ENCODE assay signal across 20 cellular contexts in the genomic region with DNA sequence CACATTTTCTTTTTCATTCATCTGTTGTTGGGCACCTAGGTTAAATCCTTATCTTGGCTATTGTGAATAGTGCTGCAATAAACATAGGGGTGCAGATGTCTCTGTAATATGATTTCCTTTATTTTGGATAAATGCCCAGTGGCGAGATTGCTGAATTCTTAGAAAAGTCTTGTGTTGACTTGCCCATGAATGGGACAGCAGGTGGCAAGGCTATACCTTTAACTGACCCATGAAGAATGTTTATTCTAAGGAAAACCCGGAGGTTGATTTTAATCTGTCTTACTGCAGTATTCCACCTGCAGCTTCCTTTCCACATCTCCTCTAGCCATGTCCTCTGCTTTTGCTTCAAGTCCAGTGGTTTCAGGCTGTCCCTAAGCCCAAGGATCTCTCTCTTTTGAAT.
A peak's percentile ranks its signal among the peaks of the same experiment; 100 is the strongest.
DNase-seq lines count a peak whose midpoint lies in the region; ATAC-seq, FAIRE-seq and TF ChIP-seq lines count a peak whose summit lies in the region.
"Had no signal": no experiment of that assay in that cellular context is flagged by ENCODE, and none has a peak within 500 bp of the region (broad histone marks: within the 10 kb centered on the region; RNA-seq: fewer than 3 reads in every experiment).

No MANE protein-coding gene starts in this region.

- H4K20me1 ChIP-seq in osteoblast (ENCODE audit: insufficient read depth, low read length) = no peaks in the 10 kb centered on the region

- intact Hi-C loops in kidney (cut with DNase I) = no loop called here

- H3K4me2 ChIP-seq in osteoblast (ENCODE audit: insufficient read depth, low read length) = no peak overlapping the region

- no peaks in the 10 kb centered on the region for H3K79me2 ChIP-seq in osteoblast (ENCODE audit: insufficient read depth, low read length)

- in situ Hi-C loops in Caki2 (cut with HindIII; ENCODE audit: low pct_unique_long_range_greater_than_20kb, low sequenced_read_pairs) = no loop called here

- no peak overlapping the region for H2AFZ ChIP-seq in osteoblast (ENCODE audit: low read length)

- H3K27me3 ChIP-seq in osteoblast (ENCODE audit: insufficient read depth, low read length) = no peaks in the 10 kb centered on the region
- H3K27me3 ChIP-seq: BE2C, Peyer's patch had no signal

- DNase-seq in DMS53 (lab: John Stamatoyannopoulos, UW) (peak; percentile 3), DMS53 treated with DMSO at 0.1 percent for 48 hours (lab: John Stamatoyannopoulos, UW; ENCODE audit: unreplicated experiment) (no peak), Caki2 (ENCODE audit: low read depth) (peak; percentile 39), NCI-H2171 treated with DMSO at 0.1 percent for 48 hours (lab: John Stamatoyannopoulos, UW) (peak; percentile 76), kidney (no peak), osteoblast (ENCODE audit: insufficient read length, low spot score, missing footprints) (no peak)
- DNase-seq: BE2C; CD4-positive, alpha-beta T cell; EL; H7; IMR-90; Kasumi-1; NCI-H1417 treated with DMSO at 0.1 percent for 48 hours; NCI-H2081 treated with DMSO at 0.1 percent for 48 hours; Peyer's patch had no signal

- TF ChIP-seq CTCF in kidney (IDR thresholded peaks at IDR 0.05; ENCODE audit: borderline replicate concordance, extremely low read depth, insufficient read depth) (no peak), osteoblast (IDR thresholded peaks at IDR 0.05; ENCODE audit: extremely low read depth, low read depth, low read length) (no peak)

- no peak for ATAC-seq in HG02623 (IDR thresholded peaks at IDR 0.05; ENCODE audit: unreplicated experiment)
- no peak for ATAC-seq in HG03097 (IDR thresholded peaks at IDR 0.05; ENCODE audit: low FRiP score, unreplicated experiment)
- ATAC-seq: Right ventricle myocardium inferior had no signal

- no peaks in the 10 kb centered on the region for H3K36me3 ChIP-seq in kidney (ENCODE audit: control insufficient read depth in 1 of 2, insufficient read depth in 2 of 2, low read length in 2 of 2)
- no peaks in the 10 kb centered on the region for H3K36me3 ChIP-seq in osteoblast (ENCODE audit: insufficient read depth, low read length)
- H3K36me3 ChIP-seq: BE2C, Peyer's patch had no signal

- H3K9me3 ChIP-seq in kidney (ENCODE audit: control insufficient read depth in 1 of 2, low read length in 2 of 2) (no peaks in the 10 kb centered on the region), osteoblast (ENCODE audit: low read depth, low read length) (no peaks in the 10 kb centered on the region)
- H3K9me3 ChIP-seq: BE2C, Peyer's patch had no signal

- H3K4me3 ChIP-seq in kidney (ENCODE audit: low read length in 2 of 2) (no peak overlapping the region), osteoblast (ENCODE audit: insufficient read depth, low read length) (no peak overlapping the region)
- H3K4me3 ChIP-seq: Peyer's patch, SK-N-MC had no signal

- H3K4me1 ChIP-seq in kidney (ENCODE audit: control insufficient read depth in 1 of 2, insufficient read depth in 1 of 2, low read depth in 1 of 2, low read length in 2 of 2) = peaks cover 9 to 21% of the 10 kb centered on the region in 2 donors
- no peaks in the 10 kb centered on the region for H3K4me1 ChIP-seq in osteoblast (ENCODE audit: insufficient read depth, low read length)
- H3K4me1 ChIP-seq: BE2C, Peyer's patch had no signal

- no peak overlapping the region for H3K9ac ChIP-seq in kidney (ENCODE audit: low read length in 2 of 2)

- FAIRE-seq in kidney (lab: Jason Lieb, UNC) = no peak

- H3K27ac ChIP-seq in kidney (ENCODE audit: low read depth in 2 of 2, low read length in 2 of 2) (peak overlapping the region; percentile 44 to 84), osteoblast (ENCODE audit: low read depth, low read length) (no peak overlapping the region)
- H3K27ac ChIP-seq: 22Rv1, Peyer's patch, SK-N-MC had no signal

Comparison
In these comparisons a context has a peak if more than half of its experiments do, and no peak if none do; other contexts are left out.
1. DNase-seq: peak in DMS53 (single experiment), Caki2 (single experiment) and NCI-H2171 treated with DMSO at 0.1 percent for 48 hours (single experiment); none in DMS53 treated with DMSO at 0.1 percent for 48 hours (single experiment), kidney (single experiment) and osteoblast (single experiment).